Comparison of ENCODE assay signal across 8 cellular contexts in the genomic region with DNA sequence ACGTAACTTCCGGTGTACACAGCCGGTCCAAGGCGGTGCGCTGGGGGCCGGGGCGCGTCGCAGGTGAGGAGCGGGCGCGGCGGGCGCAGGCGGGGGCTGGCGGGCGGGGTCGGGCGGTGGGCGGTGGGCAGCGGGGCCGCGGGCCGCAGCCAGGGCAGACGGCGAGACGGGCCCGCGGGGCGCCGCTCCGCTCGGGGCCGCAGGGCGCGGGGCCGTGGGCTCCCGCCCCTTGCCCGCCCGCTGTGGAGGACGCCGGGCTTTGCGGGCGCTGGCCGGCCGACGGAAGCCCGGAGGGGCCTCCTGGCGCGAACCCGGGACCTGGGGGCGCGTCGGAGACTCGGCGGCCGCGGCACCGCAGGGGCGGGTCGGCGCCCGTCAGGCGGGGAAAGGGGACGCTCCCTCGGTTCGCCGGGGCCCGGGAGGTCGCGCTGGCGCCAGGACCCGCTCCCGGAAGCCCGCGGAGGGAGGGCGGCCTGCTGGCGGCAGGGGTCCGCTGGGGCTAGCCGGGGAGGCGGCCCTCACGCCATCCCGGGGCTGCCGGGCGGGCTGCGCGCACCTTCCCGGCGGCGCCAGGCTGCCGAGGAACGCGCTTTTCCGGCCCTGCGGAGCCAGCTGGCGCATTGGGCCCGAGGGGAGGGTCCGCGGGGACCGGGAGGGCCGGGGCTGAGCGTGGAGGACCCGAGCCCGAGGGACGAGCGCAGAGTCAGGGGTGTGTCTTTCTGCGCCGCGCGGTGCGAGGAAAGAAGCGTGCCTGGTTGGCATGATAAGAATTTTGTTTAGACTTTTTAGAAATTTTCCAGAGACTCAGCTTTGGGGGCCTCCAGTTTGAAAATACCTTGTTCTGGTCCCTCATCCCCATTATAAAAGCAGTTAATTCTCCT. TPM values are rescaled to one million over a fixed set of nuclear protein-coding genes. Genes with fewer than 3 reads are reported as not detected.
A peak's percentile ranks its signal among the peaks of the same experiment; 100 is the strongest.
DNase-seq lines count a peak whose midpoint lies in the region; ATAC-seq and TF ChIP-seq lines count a peak whose summit lies in the region.

A gene with protein sequence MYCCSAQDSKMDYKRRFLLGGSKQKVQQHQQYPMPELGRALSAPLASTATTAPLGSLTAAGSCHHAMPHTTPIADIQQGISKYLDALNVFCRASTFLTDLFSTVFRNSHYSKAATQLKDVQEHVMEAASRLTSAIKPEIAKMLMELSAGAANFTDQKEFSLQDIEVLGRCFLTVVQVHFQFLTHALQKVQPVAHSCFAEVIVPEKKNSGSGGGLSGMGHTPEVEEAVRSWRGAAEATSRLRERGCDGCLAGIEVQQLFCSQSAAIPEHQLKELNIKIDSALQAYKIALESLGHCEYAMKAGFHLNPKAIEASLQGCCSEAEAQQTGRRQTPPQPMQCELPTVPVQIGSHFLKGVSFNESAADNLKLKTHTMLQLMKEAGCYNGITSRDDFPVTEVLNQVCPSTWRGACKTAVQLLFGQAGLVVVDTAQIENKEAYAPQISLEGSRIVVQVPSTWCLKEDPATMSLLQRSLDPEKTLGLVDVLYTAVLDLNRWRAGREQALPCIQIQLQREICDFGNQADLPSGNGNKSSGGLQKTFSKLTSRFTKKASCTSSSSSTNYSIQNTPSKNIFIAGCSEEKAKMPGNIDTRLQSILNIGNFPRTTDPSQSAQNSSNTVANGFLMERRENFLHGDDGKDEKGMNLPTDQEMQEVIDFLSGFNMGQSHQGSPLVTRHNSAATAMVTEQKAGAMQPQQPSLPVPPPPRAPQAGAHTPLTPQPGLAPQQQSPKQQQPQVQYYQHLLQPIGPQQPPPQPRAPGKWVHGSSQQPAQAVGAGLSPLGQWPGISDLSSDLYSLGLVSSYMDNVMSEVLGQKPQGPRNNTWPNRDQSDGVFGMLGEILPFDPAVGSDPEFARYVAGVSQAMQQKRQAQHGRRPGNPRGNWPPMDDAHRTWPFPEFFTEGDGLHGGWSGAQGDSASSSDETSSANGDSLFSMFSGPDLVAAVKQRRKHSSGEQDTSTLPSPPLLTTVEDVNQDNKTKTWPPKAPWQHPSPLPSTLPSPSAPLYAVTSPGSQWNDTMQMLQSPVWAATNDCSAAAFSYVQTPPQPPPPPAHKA (N-terminal part only) (plus strand): TSS at position 3 of the 881 bp plus-strand sequence. CDS start 45,920 bp downstream, outside the sequence.

- no peak for DNase-seq in BJ (ENCODE audit: low read depth)
- DNase-seq in GM19240 (ENCODE audit: insufficient read length, low spot score) = peak; percentile 83
- peak; percentile 20 for DNase-seq in RWPE1 (ENCODE audit: low spot score)
- peak; percentile 44 for DNase-seq in activated naive CD8-positive, alpha-beta T cell treated with anti-CD3 and anti-CD28 coated beads, Interleukin-2, amount 50 U/mL, for 24 hours
- DNase-seq in left cardiac atrium = peak; percentile 54
- peak; percentile 50 to 71 for DNase-seq in psoas muscle
- no peak for DNase-seq in effector CD8-positive, alpha-beta T cell (lab: John Stamatoyannopoulos, UW)

- H3K27ac Mint-ChIP-seq in activated naive CD8-positive, alpha-beta T cell treated with anti-CD3 and anti-CD28 coated beads, Interleukin-2, amount 50 U/mL, for 24 hours = peak within 1 kb of the TSS; percentile 90

- H3K27me3 ChIP-seq in BJ (ENCODE audit: control insufficient read depth, insufficient read depth, low read length) (no peaks in the 10 kb centered on the region), psoas muscle (ENCODE audit: insufficient read depth in 3 of 3, low read length in 2 of 3) (no peaks in the 10 kb centered on the region)

- TF ChIP-seq CTCF in BJ (IDR thresholded peaks at IDR 0.05; ENCODE audit: insufficient read depth, low read depth, low read length) = no peak
- TF ChIP-seq CTCF in RWPE1 (conservative IDR thresholded peaks at IDR 0.05; ENCODE audit: low read depth) = no peak
- TF ChIP-seq CTCF in psoas muscle (IDR thresholded peaks at IDR 0.05) = no peak

- peak within 1 kb of the TSS; percentile 95 for H3K4me3 ChIP-seq in BJ (ENCODE audit: low read depth, low read length)
- peak within 1 kb of the TSS; percentile 100 for H3K4me3 ChIP-seq in psoas muscle

- H3K27ac ChIP-seq in RWPE1 (peak within 1 kb of the TSS; percentile 81), psoas muscle (peak within 1 kb of the TSS; percentile 100)

- H3K4me1 Mint-ChIP-seq in activated naive CD8-positive, alpha-beta T cell treated with anti-CD3 and anti-CD28 coated beads, Interleukin-2, amount 50 U/mL, for 24 hours = peaks cover 34% of the 10 kb centered on the region

- intact Hi-C loops in left cardiac atrium (cut with DNase I) (no loop called here), psoas muscle (cut with DNase I) (loop anchor here (5.0 kb wide), 2 partner anchors 78 to 83 kb away; no protein-coding TSS in a partner anchor)

- WGBS in psoas muscle, 3 donors = 0% methylated on average over 35 to 112 of the region's 112 CpGs

- H3K9me3 Mint-ChIP-seq in activated naive CD8-positive, alpha-beta T cell treated with anti-CD3 and anti-CD28 coated beads, Interleukin-2, amount 50 U/mL, for 24 hours = no peaks in the 10 kb centered on the region

- peaks cover 5% of the 10 kb centered on the region for H3K36me3 Mint-ChIP-seq in activated naive CD8-positive, alpha-beta T cell treated with anti-CD3 and anti-CD28 coated beads, Interleukin-2, amount 50 U/mL, for 24 hours (ENCODE audit: low read depth)

- no peaks in the 10 kb centered on the region for H3K9me3 ChIP-seq in psoas muscle

- H3K27me3 Mint-ChIP-seq in activated naive CD8-positive, alpha-beta T cell treated with anti-CD3 and anti-CD28 coated beads, Interleukin-2, amount 50 U/mL, for 24 hours = no peaks in the 10 kb centered on the region

- H3K36me3 ChIP-seq in BJ (ENCODE audit: control insufficient read depth, insufficient read depth, low read length) (peaks cover 1% of the 10 kb centered on the region; the same call in 1 of the 2 replicates), psoas muscle (ENCODE audit: insufficient read depth in 1 of 2, low read depth in 1 of 2) (no peaks in the 10 kb centered on the region)

- CTCF ChIA-PET in BJ (lab: Yijun Ruan, JAX) (no interaction called here), RWPE1 (lab: Yijun Ruan, JAX) (no interaction called here)

- H3K4me1 ChIP-seq in psoas muscle = peaks cover 39% of the 10 kb centered on the region

- peak within 1 kb of the TSS; percentile 88 for H3K4me3 Mint-ChIP-seq in activated naive CD8-positive, alpha-beta T cell treated with anti-CD3 and anti-CD28 coated beads, Interleukin-2, amount 50 U/mL, for 24 hours

- POLR2A ChIA-PET in BJ (lab: Charles Lee) (no interaction called here), RWPE1 (lab: Yijun Ruan, JAX; ENCODE audit: low non-redundant PET) (no interaction called here)

- ATAC-seq in HG03280 (IDR thresholded peaks at IDR 0.05; ENCODE audit: unreplicated experiment) = peak; percentile 54
- ATAC-seq in activated naive CD8-positive, alpha-beta T cell treated with anti-CD3 and anti-CD28 coated beads, Interleukin-2, amount 50 U/mL, for 24 hours = peak; percentile 95
- ATAC-seq in left cardiac atrium = peak; percentile 67 to 80
- ATAC-seq in psoas muscle = peak; percentile 64 to 75 (median 68)

RNA-seq across cellular contexts. Expression of the gene that starts here (rescaled TPM):
- 16.7 and 18.7 TPM in 2 replicates for polyA plus RNA-seq in BJ (2011; rRNA removed)
- 12.9 and 15.6 TPM in 2 replicates for polyA minus RNA-seq in BJ (2011; rRNA and poly(A)+ RNA removed)
- total RNA-seq in left cardiac atrium = 10 to 100 TPM; 20.9 to 30.5 TPM
- 10 to 100 TPM; 16.4 to 22.8 (median 17.8) TPM for total RNA-seq in psoas muscle
- 10 to 100 TPM in 1 of 3 donors, 1 to 10 TPM in 2; 4.8 to 13.8 (median 6.2) TPM for polyA plus RNA-seq in psoas muscle

Comparison
In these comparisons a context has a peak if more than half of its experiments do, and no peak if none do; other contexts are left out.
1. DNase-seq: peak in GM19240 (single experiment), RWPE1 (single experiment), activated naive CD8-positive, alpha-beta T cell treated with anti-CD3 and anti-CD28 coated beads, Interleukin-2, amount 50 U/mL, for 24 hours (single experiment), left cardiac atrium (single experiment) and psoas muscle (2 of 2); none in BJ (single experiment) and effector CD8-positive, alpha-beta T cell (single experiment).
2. intact Hi-C loops: an anchor here in psoas muscle (5.0 kb wide); none called in left cardiac atrium.
3. Peak in every context shown above with its lines, with median percentiles within 50 percentile points of each other: ATAC-seq.